ENCODE assay signal across 1 cellular context in the genomic region with DNA sequence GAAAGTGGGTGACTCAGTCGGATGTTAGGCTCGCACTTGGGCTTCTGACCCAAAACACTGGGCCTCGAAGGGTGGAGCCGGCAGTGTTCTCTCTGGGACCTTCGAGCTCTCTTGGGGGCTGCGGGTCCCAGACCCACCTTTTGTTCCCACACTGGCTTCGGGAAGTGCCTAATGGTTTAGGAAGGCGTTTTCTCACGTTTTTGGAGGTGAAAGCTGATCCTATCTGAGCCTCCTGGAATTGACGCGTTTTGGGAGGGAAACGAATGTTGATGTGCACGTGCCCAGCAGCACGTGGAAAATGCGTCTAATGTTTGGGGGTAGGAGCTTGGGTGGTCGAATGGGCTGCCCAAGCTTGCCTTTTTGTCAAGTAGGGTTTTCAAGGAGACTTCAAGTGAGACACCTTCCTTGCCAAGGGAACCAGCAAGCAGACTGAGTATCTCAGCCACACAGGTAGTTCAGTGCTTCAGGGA.
TF ChIP-seq lines count a peak whose summit lies in the region.

No MANE protein-coding gene starts in this region.

TF ChIP-seq in HepG2, 621 proteins besides CTCF, POLR2A, EP300 and RAD21 (continues in another document):
- TF ChIP-seq DNMT1 (CRISPR knock-in tag; IDR thresholded peaks at IDR 0.05): peak; percentile 6; the same call in 1 of the 2 replicates
- TF ChIP-seq, protein P1, sequence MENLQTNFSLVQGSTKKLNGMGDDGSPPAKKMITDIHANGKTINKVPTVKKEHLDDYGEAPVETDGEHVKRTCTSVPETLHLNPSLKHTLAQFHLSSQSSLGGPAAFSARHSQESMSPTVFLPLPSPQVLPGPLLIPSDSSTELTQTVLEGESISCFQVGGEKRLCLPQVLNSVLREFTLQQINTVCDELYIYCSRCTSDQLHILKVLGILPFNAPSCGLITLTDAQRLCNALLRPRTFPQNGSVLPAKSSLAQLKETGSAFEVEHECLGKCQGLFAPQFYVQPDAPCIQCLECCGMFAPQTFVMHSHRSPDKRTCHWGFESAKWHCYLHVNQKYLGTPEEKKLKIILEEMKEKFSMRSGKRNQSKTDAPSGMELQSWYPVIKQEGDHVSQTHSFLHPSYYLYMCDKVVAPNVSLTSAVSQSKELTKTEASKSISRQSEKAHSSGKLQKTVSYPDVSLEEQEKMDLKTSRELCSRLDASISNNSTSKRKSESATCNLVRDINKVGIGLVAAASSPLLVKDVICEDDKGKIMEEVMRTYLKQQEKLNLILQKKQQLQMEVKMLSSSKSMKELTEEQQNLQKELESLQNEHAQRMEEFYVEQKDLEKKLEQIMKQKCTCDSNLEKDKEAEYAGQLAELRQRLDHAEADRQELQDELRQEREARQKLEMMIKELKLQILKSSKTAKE (CRISPR knock-in tag; IDR thresholded peaks at IDR 0.05; ENCODE audit: borderline replicate concordance): peak; percentile 26; the same call in 1 of the 2 replicates
- TF ChIP-seq SMYD3 (CRISPR knock-in tag; IDR thresholded peaks at IDR 0.05): no peak
- 0 out of 2 replicates have a peak, but pooled peaks have one; percentile 1 for TF ChIP-seq ZNF451 (CRISPR knock-in tag; IDR thresholded peaks at IDR 0.05)
- TF ChIP-seq, protein P2, sequence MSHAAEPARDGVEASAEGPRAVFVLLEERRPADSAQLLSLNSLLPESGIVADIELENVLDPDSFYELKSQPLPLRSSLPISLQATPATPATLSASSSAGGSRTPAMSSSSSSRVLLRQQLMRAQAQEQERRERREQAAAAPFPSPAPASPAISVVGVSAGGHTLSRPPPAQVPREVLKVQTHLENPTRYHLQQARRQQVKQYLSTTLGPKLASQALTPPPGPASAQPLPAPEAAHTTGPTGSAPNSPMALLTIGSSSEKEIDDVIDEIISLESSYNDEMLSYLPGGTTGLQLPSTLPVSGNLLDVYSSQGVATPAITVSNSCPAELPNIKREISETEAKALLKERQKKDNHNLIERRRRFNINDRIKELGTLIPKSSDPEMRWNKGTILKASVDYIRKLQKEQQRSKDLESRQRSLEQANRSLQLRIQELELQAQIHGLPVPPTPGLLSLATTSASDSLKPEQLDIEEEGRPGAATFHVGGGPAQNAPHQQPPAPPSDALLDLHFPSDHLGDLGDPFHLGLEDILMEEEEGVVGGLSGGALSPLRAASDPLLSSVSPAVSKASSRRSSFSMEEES (CRISPR knock-in tag; IDR thresholded peaks at IDR 0.05): peak; percentile 52; the same call in 1 of the 2 replicates
- 0 out of 2 replicates have a peak, but pooled peaks have one; percentile 25 for TF ChIP-seq ZNF543 (CRISPR knock-in tag; IDR thresholded peaks at IDR 0.05)
- no peak for TF ChIP-seq SP2 (CRISPR knock-in tag; IDR thresholded peaks at IDR 0.05)
- no peak for TF ChIP-seq ZNF776 (CRISPR knock-in tag; IDR thresholded peaks at IDR 0.05)
- peak; percentile 71; the same call in 1 of the 2 replicates for TF ChIP-seq RNF2 (conservative IDR thresholded peaks at IDR 0.05; ENCODE audit: low read depth)
- TF ChIP-seq SRSF9 (IDR thresholded peaks at IDR 0.05; ENCODE audit: borderline replicate concordance, insufficient read depth, low read depth, low read length, poor library complexity, severe bottlenecking): no peak
- TF ChIP-seq ZNF781 (CRISPR knock-in tag; IDR thresholded peaks at IDR 0.05; ENCODE audit: borderline replicate concordance, not compliant biosample characterization): peak; percentile 21
- TF ChIP-seq ZNF317 (CRISPR knock-in tag; IDR thresholded peaks at IDR 0.05): no peak
- TF ChIP-seq NFKB2 (CRISPR knock-in tag; IDR thresholded peaks at IDR 0.05; ENCODE audit: borderline replicate concordance): no peak
- no peak for TF ChIP-seq ZNF782 (CRISPR knock-in tag; IDR thresholded peaks at IDR 0.05; ENCODE audit: borderline replicate concordance)
- TF ChIP-seq, protein P3, sequence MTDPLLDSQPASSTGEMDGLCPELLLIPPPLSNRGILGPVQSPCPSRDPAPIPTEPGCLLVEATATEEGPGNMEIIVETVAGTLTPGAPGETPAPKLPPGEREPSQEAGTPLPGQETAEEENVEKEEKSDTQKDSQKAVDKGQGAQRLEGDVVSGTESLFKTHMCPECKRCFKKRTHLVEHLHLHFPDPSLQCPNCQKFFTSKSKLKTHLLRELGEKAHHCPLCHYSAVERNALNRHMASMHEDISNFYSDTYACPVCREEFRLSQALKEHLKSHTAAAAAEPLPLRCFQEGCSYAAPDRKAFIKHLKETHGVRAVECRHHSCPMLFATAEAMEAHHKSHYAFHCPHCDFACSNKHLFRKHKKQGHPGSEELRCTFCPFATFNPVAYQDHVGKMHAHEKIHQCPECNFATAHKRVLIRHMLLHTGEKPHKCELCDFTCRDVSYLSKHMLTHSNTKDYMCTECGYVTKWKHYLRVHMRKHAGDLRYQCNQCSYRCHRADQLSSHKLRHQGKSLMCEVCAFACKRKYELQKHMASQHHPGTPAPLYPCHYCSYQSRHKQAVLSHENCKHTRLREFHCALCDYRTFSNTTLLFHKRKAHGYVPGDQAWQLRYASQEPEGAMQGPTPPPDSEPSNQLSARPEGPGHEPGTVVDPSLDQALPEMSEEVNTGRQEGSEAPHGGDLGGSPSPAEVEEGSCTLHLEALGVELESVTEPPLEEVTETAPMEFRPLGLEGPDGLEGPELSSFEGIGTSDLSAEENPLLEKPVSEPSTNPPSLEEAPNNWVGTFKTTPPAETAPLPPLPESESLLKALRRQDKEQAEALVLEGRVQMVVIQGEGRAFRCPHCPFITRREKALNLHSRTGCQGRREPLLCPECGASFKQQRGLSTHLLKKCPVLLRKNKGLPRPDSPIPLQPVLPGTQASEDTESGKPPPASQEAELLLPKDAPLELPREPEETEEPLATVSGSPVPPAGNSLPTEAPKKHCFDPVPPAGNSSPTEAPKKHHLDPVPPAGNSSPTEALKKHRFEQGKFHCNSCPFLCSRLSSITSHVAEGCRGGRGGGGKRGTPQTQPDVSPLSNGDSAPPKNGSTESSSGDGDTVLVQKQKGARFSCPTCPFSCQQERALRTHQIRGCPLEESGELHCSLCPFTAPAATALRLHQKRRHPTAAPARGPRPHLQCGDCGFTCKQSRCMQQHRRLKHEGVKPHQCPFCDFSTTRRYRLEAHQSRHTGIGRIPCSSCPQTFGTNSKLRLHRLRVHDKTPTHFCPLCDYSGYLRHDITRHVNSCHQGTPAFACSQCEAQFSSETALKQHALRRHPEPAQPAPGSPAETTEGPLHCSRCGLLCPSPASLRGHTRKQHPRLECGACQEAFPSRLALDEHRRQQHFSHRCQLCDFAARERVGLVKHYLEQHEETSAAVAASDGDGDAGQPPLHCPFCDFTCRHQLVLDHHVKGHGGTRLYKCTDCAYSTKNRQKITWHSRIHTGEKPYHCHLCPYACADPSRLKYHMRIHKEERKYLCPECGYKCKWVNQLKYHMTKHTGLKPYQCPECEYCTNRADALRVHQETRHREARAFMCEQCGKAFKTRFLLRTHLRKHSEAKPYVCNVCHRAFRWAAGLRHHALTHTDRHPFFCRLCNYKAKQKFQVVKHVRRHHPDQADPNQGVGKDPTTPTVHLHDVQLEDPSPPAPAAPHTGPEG (CRISPR knock-in tag; IDR thresholded peaks at IDR 0.05): peak; percentile 13
- no peak for TF ChIP-seq RXRB (CRISPR knock-in tag; IDR thresholded peaks at IDR 0.05; ENCODE audit: borderline replicate concordance)
- no peak for TF ChIP-seq MIER2 (CRISPR knock-in tag; IDR thresholded peaks at IDR 0.05)
- no peak for TF ChIP-seq SALL1 (CRISPR knock-in tag; IDR thresholded peaks at IDR 0.05)
- peak; percentile 54; the same call in 1 of the 2 replicates for TF ChIP-seq FOSL2 (CRISPR knock-in tag; IDR thresholded peaks at IDR 0.05)
- TF ChIP-seq HOXD1 (CRISPR knock-in tag; IDR thresholded peaks at IDR 0.05): no peak
- no peak for TF ChIP-seq KLF16 (CRISPR knock-in tag; IDR thresholded peaks at IDR 0.05)
- peak; percentile 23; the same call in 1 of the 2 replicates for TF ChIP-seq HDAC2 (CRISPR knock-in tag; IDR thresholded peaks at IDR 0.05)
- TF ChIP-seq DMAP1 (CRISPR knock-in tag; IDR thresholded peaks at IDR 0.05): 0 out of 2 replicates have a peak, but pooled peaks have one; percentile 24
- no peak for TF ChIP-seq KDM2A (CRISPR knock-in tag; IDR thresholded peaks at IDR 0.05; ENCODE audit: borderline replicate concordance, low read depth)
- 0 out of 2 replicates have a peak, but pooled peaks have one; percentile 40 for TF ChIP-seq AHR (CRISPR knock-in tag; IDR thresholded peaks at IDR 0.05)
- 0 out of 2 replicates have a peak, but pooled peaks have one; percentile 34 for TF ChIP-seq NFKBIZ (CRISPR knock-in tag; IDR thresholded peaks at IDR 0.05)
- 0 out of 2 replicates have a peak, but pooled peaks have one; percentile 17 for TF ChIP-seq ZNF12 (CRISPR knock-in tag; IDR thresholded peaks at IDR 0.05)
- no peak for TF ChIP-seq NCOA2 (CRISPR knock-in tag; IDR thresholded peaks at IDR 0.05)
- TF ChIP-seq, protein P4, sequence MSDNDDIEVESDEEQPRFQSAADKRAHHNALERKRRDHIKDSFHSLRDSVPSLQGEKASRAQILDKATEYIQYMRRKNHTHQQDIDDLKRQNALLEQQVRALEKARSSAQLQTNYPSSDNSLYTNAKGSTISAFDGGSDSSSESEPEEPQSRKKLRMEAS (IDR thresholded peaks at IDR 0.05): peak; percentile 82
- TF ChIP-seq ZNF737 (CRISPR knock-in tag; IDR thresholded peaks at IDR 0.05; ENCODE audit: borderline replicate concordance): 0 out of 2 replicates have a peak, but pooled peaks have one; percentile 16
- TF ChIP-seq, protein P5, sequence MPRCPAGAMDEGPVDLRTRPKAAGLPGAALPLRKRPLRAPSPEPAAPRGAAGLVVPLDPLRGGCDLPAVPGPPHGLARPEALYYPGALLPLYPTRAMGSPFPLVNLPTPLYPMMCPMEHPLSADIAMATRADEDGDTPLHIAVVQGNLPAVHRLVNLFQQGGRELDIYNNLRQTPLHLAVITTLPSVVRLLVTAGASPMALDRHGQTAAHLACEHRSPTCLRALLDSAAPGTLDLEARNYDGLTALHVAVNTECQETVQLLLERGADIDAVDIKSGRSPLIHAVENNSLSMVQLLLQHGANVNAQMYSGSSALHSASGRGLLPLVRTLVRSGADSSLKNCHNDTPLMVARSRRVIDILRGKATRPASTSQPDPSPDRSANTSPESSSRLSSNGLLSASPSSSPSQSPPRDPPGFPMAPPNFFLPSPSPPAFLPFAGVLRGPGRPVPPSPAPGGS (CRISPR knock-in tag; IDR thresholded peaks at IDR 0.05): peak; percentile 12; the same call in 1 of the 2 replicates
- no peak for TF ChIP-seq SETDB1 (CRISPR knock-in tag; IDR thresholded peaks at IDR 0.05; ENCODE audit: borderline replicate concordance)
- TF ChIP-seq, protein P6, sequence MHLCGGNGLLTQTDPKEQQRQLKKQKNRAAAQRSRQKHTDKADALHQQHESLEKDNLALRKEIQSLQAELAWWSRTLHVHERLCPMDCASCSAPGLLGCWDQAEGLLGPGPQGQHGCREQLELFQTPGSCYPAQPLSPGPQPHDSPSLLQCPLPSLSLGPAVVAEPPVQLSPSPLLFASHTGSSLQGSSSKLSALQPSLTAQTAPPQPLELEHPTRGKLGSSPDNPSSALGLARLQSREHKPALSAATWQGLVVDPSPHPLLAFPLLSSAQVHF (CRISPR knock-in tag; IDR thresholded peaks at IDR 0.05): peak; percentile 80; the same call in 1 of the 2 replicates
- 0 out of 2 replicates have a peak, but pooled peaks have one; percentile 10 for TF ChIP-seq ZFYVE20 (CRISPR knock-in tag; IDR thresholded peaks at IDR 0.05; ENCODE audit: borderline replicate concordance, low read depth)
- 0 out of 2 replicates have a peak, but pooled peaks have one; percentile 0 for TF ChIP-seq ZNF431 (CRISPR knock-in tag; IDR thresholded peaks at IDR 0.05; ENCODE audit: borderline replicate concordance, low read depth)
- no peak for TF ChIP-seq U2AF2 (IDR thresholded peaks at IDR 0.05; ENCODE audit: low read depth, low read length)
- TF ChIP-seq FOXA3 (CRISPR knock-in tag; IDR thresholded peaks at IDR 0.05): no peak
- 0 out of 2 replicates have a peak, but pooled peaks have one; percentile 56 for TF ChIP-seq ZBTB42 (CRISPR knock-in tag; IDR thresholded peaks at IDR 0.05)
- TF ChIP-seq GTF3A (CRISPR knock-in tag; conservative IDR thresholded peaks at IDR 0.05): 0 out of 2 replicates have a peak, but pooled peaks have one; percentile 6
- TF ChIP-seq SPEN (CRISPR knock-in tag; IDR thresholded peaks at IDR 0.05; ENCODE audit: low read depth): no peak
- TF ChIP-seq PHF21A (CRISPR knock-in tag; IDR thresholded peaks at IDR 0.05): 0 out of 2 replicates have a peak, but pooled peaks have one; percentile 35
- TF ChIP-seq THYN1 (CRISPR knock-in tag; IDR thresholded peaks at IDR 0.05; ENCODE audit: borderline replicate concordance, low read depth): no peak
- 0 out of 2 replicates have a peak, but pooled peaks have one; percentile 23 for TF ChIP-seq ZNF703 (CRISPR knock-in tag; IDR thresholded peaks at IDR 0.05; ENCODE audit: borderline replicate concordance)
- TF ChIP-seq BHLHE40 (IDR thresholded peaks at IDR 0.05; ENCODE audit: low read length): peak; percentile 63
- TF ChIP-seq, protein P7, sequence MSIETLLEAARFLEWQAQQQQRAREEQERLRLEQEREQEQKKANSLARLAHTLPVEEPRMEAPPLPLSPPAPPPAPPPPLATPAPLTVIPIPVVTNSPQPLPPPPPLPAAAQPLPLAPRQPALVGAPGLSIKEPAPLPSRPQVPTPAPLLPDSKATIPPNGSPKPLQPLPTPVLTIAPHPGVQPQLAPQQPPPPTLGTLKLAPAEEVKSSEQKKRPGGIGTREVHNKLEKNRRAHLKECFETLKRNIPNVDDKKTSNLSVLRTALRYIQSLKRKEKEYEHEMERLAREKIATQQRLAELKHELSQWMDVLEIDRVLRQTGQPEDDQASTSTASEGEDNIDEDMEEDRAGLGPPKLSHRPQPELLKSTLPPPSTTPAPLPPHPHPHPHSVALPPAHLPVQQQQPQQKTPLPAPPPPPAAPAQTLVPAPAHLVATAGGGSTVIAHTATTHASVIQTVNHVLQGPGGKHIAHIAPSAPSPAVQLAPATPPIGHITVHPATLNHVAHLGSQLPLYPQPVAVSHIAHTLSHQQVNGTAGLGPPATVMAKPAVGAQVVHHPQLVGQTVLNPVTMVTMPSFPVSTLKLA (IDR thresholded peaks at IDR 0.05): peak; percentile 72
- peak; percentile 11; the same call in 1 of the 2 replicates for TF ChIP-seq EEA1 (CRISPR knock-in tag; IDR thresholded peaks at IDR 0.05; ENCODE audit: borderline replicate concordance)
- peak; percentile 31; the same call in 1 of the 2 replicates for TF ChIP-seq ZNF589 (CRISPR knock-in tag; conservative IDR thresholded peaks at IDR 0.05)
- TF ChIP-seq, protein P8, sequence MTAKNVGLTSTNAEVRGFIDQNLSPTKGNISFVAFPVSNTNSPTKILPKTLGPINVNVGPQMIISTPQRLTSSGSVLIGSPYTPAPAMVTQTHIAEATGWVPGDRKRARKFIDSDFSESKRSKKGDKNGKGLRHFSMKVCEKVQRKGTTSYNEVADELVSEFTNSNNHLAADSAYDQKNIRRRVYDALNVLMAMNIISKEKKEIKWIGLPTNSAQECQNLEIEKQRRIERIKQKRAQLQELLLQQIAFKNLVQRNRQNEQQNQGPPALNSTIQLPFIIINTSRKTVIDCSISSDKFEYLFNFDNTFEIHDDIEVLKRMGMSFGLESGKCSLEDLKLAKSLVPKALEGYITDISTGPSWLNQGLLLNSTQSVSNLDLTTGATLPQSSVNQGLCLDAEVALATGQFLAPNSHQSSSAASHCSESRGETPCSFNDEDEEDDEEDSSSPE (CRISPR knock-in tag; IDR thresholded peaks at IDR 0.05): peak; percentile 64; the same call in 1 of the 2 replicates
- no peak for TF ChIP-seq CEBPG (CRISPR knock-in tag; IDR thresholded peaks at IDR 0.05)
